19 cellular contexts compared by ENCODE assay signal in genomic region chr14:95315156-95315555, GRCh38. TPM values are rescaled to one million over a fixed set of nuclear protein-coding genes. Genes with fewer than 3 reads are reported as not detected.
DNase-seq lines count a peak whose midpoint lies in the region; ATAC-seq, FAIRE-seq and TF ChIP-seq lines count a peak whose summit lies in the region.
"Had no signal": no experiment of that assay in that cellular context is flagged by ENCODE, and none has a peak within 500 bp of the region (broad histone marks: within the 10 kb centered on the region; RNA-seq: fewer than 3 reads in every experiment).

No MANE protein-coding gene starts in this region.

- H3K4me2 ChIP-seq in mammary epithelial cell (ENCODE audit: insufficient read depth, low read depth, low read length) (peak overlapping the region; percentile 43), HepG2 (ENCODE audit: low read depth, low read length) (peak overlapping the region; percentile 6; the same call in 1 of the 2 replicates)

- 100% methylated on average over 4 of the region's 6 CpGs for WGBS in mammary epithelial cell (ENCODE audit: low coverage, missing lambda C conversion rate)
- 73% methylated on average over 6 of the region's 6 CpGs for WGBS in HepG2 (ENCODE audit: low lambda C conversion rate)
- WGBS in heart right ventricle, 2 donors, result 91 to 92% methylated on average over 6 of the region's 6 CpGs

- TF ChIP-seq RAD21 in HepG2 (CRISPR knock-in tag; IDR thresholded peaks at IDR 0.05), result no peak

- no peak overlapping the region for H3K27ac ChIP-seq in HEK293 (ENCODE audit: extremely low read depth, low read depth, low read length)
- H3K27ac ChIP-seq in mammary epithelial cell (ENCODE audit: insufficient read depth, low read depth, low read length), result peak overlapping the region; percentile 56
- no peak overlapping the region for H3K27ac ChIP-seq in HepG2 (ENCODE audit: extremely low read length, insufficient read depth, low read length)
- peak overlapping the region; percentile 82 for H3K27ac ChIP-seq in temporal lobe (ENCODE audit: low read depth, low read length)
- H3K27ac ChIP-seq in heart right ventricle, result peak overlapping the region in 5 of 10 donors; percentile 31 to 75 (median 40)
- H3K27ac ChIP-seq: brain microvascular endothelial cell, neutrophil had no signal

- peaks cover 81% of the 10 kb centered on the region for H3K79me2 ChIP-seq in mammary epithelial cell (ENCODE audit: insufficient read depth, low read length)
- H3K79me2 ChIP-seq in HepG2 (ENCODE audit: insufficient read depth, low read length), result peaks cover 13% of the 10 kb centered on the region

- H3K27me3 ChIP-seq in mammary epithelial cell (ENCODE audit: insufficient read depth, low read length), result no peaks in the 10 kb centered on the region
- no peaks in the 10 kb centered on the region; a peak in 1 of 5 replicates for H3K27me3 ChIP-seq in HepG2 (ENCODE audit: control insufficient read depth in 1 of 2, insufficient read depth in 2 of 2, low read length in 2 of 2)
- H3K27me3 ChIP-seq in heart right ventricle, result peaks cover 0 to 9% (median 0%) of the 10 kb centered on the region in 7 donors
- H3K27me3 ChIP-seq: brain microvascular endothelial cell had no signal

- dilution Hi-C loops in mammary epithelial cell (cut with HindIII; ENCODE audit: low sequenced_read_pairs), result no loop called here

- CTCF ChIA-PET in HEK293 (lab: Yijun Ruan, JAX) (no interaction called here), mammary epithelial cell (lab: Charles Lee; ENCODE audit: low non-redundant PET) (no interaction called here), HepG2 (lab: Yijun Ruan, JAX; ENCODE audit: low intra/inter-chr PET ratio, low total read pairs) (no interaction called here)

- no peaks in the 10 kb centered on the region for H3K36me3 ChIP-seq in HEK293 (ENCODE audit: control insufficient read depth in 2 of 2, insufficient read depth in 1 of 2, low read length in 2 of 2)
- H3K36me3 ChIP-seq in mammary epithelial cell (ENCODE audit: insufficient read depth, low read length), result no peaks in the 10 kb centered on the region
- H3K36me3 ChIP-seq in HepG2 (replicated peaks in 1 of 2; ENCODE audit: control insufficient read depth in 1 of 2, insufficient read depth in 2 of 2, low read length in 2 of 2), result no peaks in the 10 kb centered on the region
- no peaks in the 10 kb centered on the region for H3K36me3 ChIP-seq in heart right ventricle
- H3K36me3 ChIP-seq: brain microvascular endothelial cell, neutrophil had no signal

- DNase-seq in mammary epithelial cell (no peak), HepG2 (ENCODE audit: low spot score) (no peak), cerebellar cortex (ENCODE audit: low spot score) (no peak), heart right ventricle (no peak), middle frontal gyrus (ENCODE audit: extremely low spot score, low spot score) (no peak)
- DNase-seq: activated T-cell treated with anti-CD3 and anti-CD28 coated beads, Interleukin-2, amount 50 U/mL, for 4 hours; brain microvascular endothelial cell; H9; immature natural killer cell; NCI-H1092; NCI-H2081; NCI-H524; stimulated activated naive CD4-positive, alpha-beta T cell; T-helper 17 cell had no signal

- H3K9ac ChIP-seq in mammary epithelial cell (ENCODE audit: insufficient read depth, low read length) (no peak overlapping the region), HepG2 (ENCODE audit: insufficient read depth, low read depth, low read length) (no peak overlapping the region)

- H3K9me3 ChIP-seq in HEK293 (ENCODE audit: control insufficient read depth, insufficient read depth, low read depth, low read length), result no peaks in the 10 kb centered on the region
- no peaks in the 10 kb centered on the region for H3K9me3 ChIP-seq in mammary epithelial cell (replicated peaks; ENCODE audit: insufficient read depth, low read length)
- H3K9me3 ChIP-seq in HepG2 (ENCODE audit: low read length), result no peaks in the 10 kb centered on the region
- H3K9me3 ChIP-seq in heart right ventricle, result no peaks in the 10 kb centered on the region
- H3K9me3 ChIP-seq: mucosa of descending colon, neutrophil had no signal

- no peak for FAIRE-seq in HepG2 (lab: Jason Lieb, UNC)

- H3K4me1 ChIP-seq in HEK293 (ENCODE audit: control insufficient read depth, insufficient read depth, low read length) (peaks cover 2% of the 10 kb centered on the region; the same call in 1 of the 2 replicates), mammary epithelial cell (ENCODE audit: insufficient read depth, low read length) (peaks cover 45% of the 10 kb centered on the region), HepG2 (ENCODE audit: insufficient read depth, low read length) (peaks cover 73% of the 10 kb centered on the region), heart right ventricle (peaks cover 0 to 73% (median 18%) of the 10 kb centered on the region in 9 donors)

- TF ChIP-seq EP300 in HepG2 (IDR thresholded peaks at IDR 0.05; ENCODE audit: low read depth in 2 of 2, low read length in 2 of 2) (no peak), HepG2 (CRISPR knock-in tag; IDR thresholded peaks at IDR 0.05; ENCODE audit: borderline replicate concordance) (no peak)

- H2AFZ ChIP-seq in mammary epithelial cell (ENCODE audit: low read depth, low read length) (no peak overlapping the region), HepG2 (ENCODE audit: low read length) (no peak overlapping the region)

- in situ Hi-C loops in mammary epithelial cell (cut with MboI; ENCODE audit: low sequenced_read_pairs in 2 of 2), result no loop called here
- in situ Hi-C loops in HepG2 (cut with HindIII; ENCODE audit: extremely low pct_ligation_motif_present, low pct_unique_long_range_greater_than_20kb), result no loop called here

- intact Hi-C loops in mammary epithelial cell (cut with micrococcal nuclease), result loop anchor here (5.0 kb wide), 2 partner anchors 47 to 97 kb away; no protein-coding TSS in a partner anchor
- intact Hi-C loops in HepG2 (cut with micrococcal nuclease; ENCODE audit: unreplicated experiment), result loop anchor here (2.0 to 5.0 kb wide), 2 partner anchors 14 to 48 kb away; no protein-coding TSS in a partner anchor
- intact Hi-C loops in heart right ventricle (cut with DNase I), result loop anchor here in 2 of 10 donors (5.0 to 10.0 kb wide), 3 partner anchors 92 to 130 kb away; no protein-coding TSS in a partner anchor

- no peak for TF ChIP-seq POLR2A in HepG2 (IDR thresholded peaks at IDR 0.05; ENCODE audit: insufficient read depth in 1 of 2, low read depth in 2 of 2, low read length in 2 of 2)

- H4K20me1 ChIP-seq in mammary epithelial cell (ENCODE audit: insufficient read depth, low read length) (no peaks in the 10 kb centered on the region), HepG2 (ENCODE audit: insufficient read depth, low read length) (no peaks in the 10 kb centered on the region; the same call in 1 of the 2 replicates)

- POLR2A ChIA-PET in HEK293 (lab: Yijun Ruan, JAX), result no interaction called here
- POLR2A ChIA-PET in HepG2 (lab: Yijun Ruan, JAX), result interaction anchor here (1.0 to 1.9 kb wide), 2 partner anchors 14 to 20 kb away, joined by 3 to 4 read pairs; no protein-coding TSS in a partner anchor

- TF ChIP-seq CTCF in HEK293 (tag by site-specific recombination; IDR thresholded peaks at IDR 0.05) (no peak), mammary epithelial cell (conservative IDR thresholded peaks at IDR 0.05 in 1 of 2, IDR thresholded peaks at IDR 0.05 in 1 of 2; ENCODE audit: extremely low read depth in 1 of 2, insufficient read depth in 1 of 2, low read depth in 1 of 2, low read length in 2 of 2) (no peak), HepG2 (CRISPR knock-in tag; IDR thresholded peaks at IDR 0.05) (no peak), heart right ventricle (IDR thresholded peaks at IDR 0.05) (no peak)

- peak; percentile 5; the same call in 1 of the 3 replicates for ATAC-seq in HepG2
- no peak for ATAC-seq in GM21515 (IDR thresholded peaks at IDR 0.05; ENCODE audit: unreplicated experiment)
- no peak for ATAC-seq in heart right ventricle
- ATAC-seq: mucosa of descending colon, T-helper 17 cell had no signal

- no TSS peak for BruUV-seq in mammary epithelial cell (replicated peaks; lab: Mats Ljungman, UMichigan)
- BruUV-seq in HepG2 (replicated peaks; lab: Mats Ljungman, UMichigan), result no TSS peak

- no peak overlapping the region for H3K4me3 ChIP-seq in HEK293 (ENCODE audit: low read depth, low read length)
- no peak overlapping the region for H3K4me3 ChIP-seq in mammary epithelial cell (replicated peaks in 1 of 3; ENCODE audit: insufficient read depth in 1 of 3, low read depth in 2 of 3, low read length in 3 of 3)
- H3K4me3 ChIP-seq in HepG2 (replicated peaks in 1 of 3; ENCODE audit: insufficient read depth in 1 of 3, low read depth in 2 of 3, low read length in 3 of 3), result no peak overlapping the region
- no peak overlapping the region for H3K4me3 ChIP-seq in heart right ventricle
- H3K4me3 ChIP-seq: mucosa of descending colon had no signal

RNA-seq across cellular contexts. Expression of gene CLMN, which starts 4.6 kb away (rescaled TPM):
- total RNA-seq in mammary epithelial cell (10 to 100 TPM; 12.2 to 64.3 TPM), HepG2 (2016; rRNA removed; fragmentation: Illumina TruSeq; extraction: Trizol) (15.1 and 16.2 TPM in 2 replicates), temporal lobe (0.98 TPM), heart right ventricle (10 to 100 TPM in 2 of 10 donors, 1 to 10 TPM in 8; 3.7 to 14.5 (median 5.9) TPM)
- polyA plus RNA-seq in mammary epithelial cell (12.0 TPM), HepG2 (2011; rRNA removed) (16.4 and 16.7 TPM in 2 replicates), heart right ventricle (1 to 10 TPM; 2.6 to 6.1 TPM)
- 45.1 TPM for polyA minus RNA-seq in mammary epithelial cell
- total RNA-seq in HepG2 (2016; cell fraction: cytosol; rRNA removed; fragmentation: Illumina TruSeq; extraction: Trizol; ENCODE audit: low read depth), result 4.4 and 5.9 TPM in 2 replicates
- 13.1 and 14.8 TPM in 2 replicates for total RNA-seq in HepG2 (2016; cell fraction: insoluble cytoplasmic fraction; rRNA removed; fragmentation: Illumina TruSeq; extraction: Trizol)
- 8.6 and 9.0 TPM in 2 replicates for total RNA-seq in HepG2 (2016; cell fraction: membrane; rRNA removed; fragmentation: Illumina TruSeq; extraction: Trizol)
- 21.4 and 22.0 TPM in 2 replicates for total RNA-seq in HepG2 (2016; cell fraction: nucleus; rRNA removed; fragmentation: Illumina TruSeq; extraction: Trizol)
- 5.7 and 6.9 TPM in 2 replicates for polyA plus RNA-seq in HepG2 (2011; cell fraction: cytosol; rRNA removed)
- 55.9 and 58.4 TPM in 2 replicates for polyA plus RNA-seq in HepG2 (2011; cell fraction: nucleus; rRNA removed)
- 12.5 and 17.3 TPM in 2 replicates for polyA plus RNA-seq in HepG2 (2012)
- polyA plus RNA-seq in HepG2 (2016; cell fraction: cytosol; fragmentation: Illumina TruSeq; extraction: Trizol; ENCODE audit: low read depth), result 4.6 and 4.9 TPM in 2 replicates
- 10.5 and 11.4 TPM in 2 replicates for polyA plus RNA-seq in HepG2 (2016; cell fraction: insoluble cytoplasmic fraction; fragmentation: Illumina TruSeq; extraction: Trizol; ENCODE audit: low read depth)
- polyA plus RNA-seq in HepG2 (2016; cell fraction: membrane; fragmentation: Illumina TruSeq; extraction: Trizol; ENCODE audit: low read depth), result 7.1 and 7.5 TPM in 2 replicates
- polyA plus RNA-seq in HepG2 (2016; cell fraction: nucleus; fragmentation: Illumina TruSeq; extraction: Trizol; ENCODE audit: insufficient read depth, low read depth), result 24.4 and 27.2 TPM in 2 replicates
- 0.51 and 12.1 TPM in 2 replicates for polyA minus RNA-seq in HepG2 (2011; rRNA and poly(A)+ RNA removed; ENCODE audit: low replicate concordance)
- polyA minus RNA-seq in HepG2 (2011; cell fraction: cytosol; rRNA and poly(A)+ RNA removed), result 8.5 and 10.6 TPM in 2 replicates
- polyA minus RNA-seq in HepG2 (2011; cell fraction: nucleus; rRNA and poly(A)+ RNA removed), result 45.1 and 53.1 TPM in 2 replicates

Comparison
In these comparisons a context has a peak if more than half of its experiments do, and no peak if none do; other contexts are left out.
1. H3K27ac ChIP-seq: peak in mammary epithelial cell (single experiment) and temporal lobe (single experiment); none in HEK293 (single experiment) and HepG2 (single experiment).